In genomic region chr5:125408582-125409069, GRCh38 we compare ENCODE assay signal across 9 cellular contexts.
DNase-seq lines count a peak whose midpoint lies in the region; ATAC-seq and TF ChIP-seq lines count a peak whose summit lies in the region.
"Had no signal": no experiment of that assay in that cellular context is flagged by ENCODE, and none has a peak within 500 bp of the region (broad histone marks: within the 10 kb centered on the region; RNA-seq: fewer than 3 reads in every experiment).

No MANE protein-coding gene starts in this region.

- H3K4me1 Mint-ChIP-seq in WTC11, result peaks cover 55% of the 10 kb centered on the region

- H3K27me3 Mint-ChIP-seq in WTC11 (ENCODE audit: low read depth), result no peaks in the 10 kb centered on the region

- H3K9me3 Mint-ChIP-seq in WTC11, result peaks cover 9% of the 10 kb centered on the region; the same call in 1 of the 2 replicates

- H4K20me1 ChIP-seq in Loucy (ENCODE audit: insufficient read depth, low read length, poor library complexity, severe bottlenecking), result no peaks in the 10 kb centered on the region

- no peak overlapping the region for H3K4me3 ChIP-seq in Loucy (ENCODE audit: low read length, poor library complexity, severe bottlenecking)

- CTCF ChIA-PET in WTC11 (lab: Charles Lee), result interaction anchor here (0.5 kb wide), 1 partner anchor 427 kb away, joined by 3 read pairs; no protein-coding TSS in a partner anchor

- POLR2A ChIA-PET in WTC11 (lab: Charles Lee), result no interaction called here

- ATAC-seq in GM21737 (IDR thresholded peaks at IDR 0.05; ENCODE audit: unreplicated experiment), result peak; percentile 39
- ATAC-seq in WTC11, result no peak

- in situ Hi-C loops in GM13976 (cut with MboI; ENCODE audit: low sequenced_read_pairs, unreplicated experiment), result loop anchor here (25.0 kb wide), 1 partner anchor 471 kb away; no protein-coding TSS in a partner anchor

- TF ChIP-seq CTCF in GM13976 (IDR thresholded peaks at IDR 0.05; ENCODE audit: borderline replicate concordance, control extremely low read depth, extremely low read depth, insufficient read depth, missing control alignments) (no peak), Loucy (conservative IDR thresholded peaks at IDR 0.05; ENCODE audit: low read length) (no peak), WTC11 (IDR thresholded peaks at IDR 0.05) (no peak)

- DNase-seq in GM13976 (ENCODE audit: low spot score), result peak; percentile 21
- peak; percentile 38 for DNase-seq in dedifferentiated amniotic fluid mesenchymal stem cell (ENCODE audit: extremely low spot score)
- peak; percentile 50 for DNase-seq in pons (ENCODE audit: low spot score)
- DNase-seq in D341Med (ENCODE audit: low spot score), result no peak
- DNase-seq in GM19238 (ENCODE audit: insufficient read length, low spot score), result no peak
- no peak for DNase-seq in WTC11 (ENCODE audit: low spot score)

- H3K4me2 ChIP-seq in Loucy (ENCODE audit: low read depth, low read length, poor library complexity, severe bottlenecking), result peak overlapping the region; percentile 47

- H2AFZ ChIP-seq in Loucy (ENCODE audit: low read length), result no peak overlapping the region
- H2AFZ ChIP-seq: parathyroid adenoma had no signal

- no peak overlapping the region for H3K9ac ChIP-seq in Loucy (ENCODE audit: low read depth, low read length, poor library complexity, severe bottlenecking)
- H3K9ac ChIP-seq: parathyroid adenoma had no signal

- no peaks in the 10 kb centered on the region for H3K9me2 ChIP-seq in Loucy (replicated peaks; ENCODE audit: low read depth, low read length)

- peaks cover 10% of the 10 kb centered on the region for H3K4me1 ChIP-seq in Loucy (ENCODE audit: insufficient read depth, low read length, poor library complexity, severe bottlenecking)

- H3K36me3 Mint-ChIP-seq in WTC11, result 0 out of 2 replicates have a peak, but pooled peaks cover 3% of the 10 kb centered on the region

- H3K4me3 Mint-ChIP-seq in WTC11, result no peak overlapping the region

- H3F3A ChIP-seq in Loucy (ENCODE audit: low read depth), result no peaks in the 10 kb centered on the region

- H3K27ac Mint-ChIP-seq in WTC11, result no peak overlapping the region

- H3K36me3 ChIP-seq in Loucy (ENCODE audit: insufficient read depth, low read length), result no peaks in the 10 kb centered on the region

- H3K9me3 ChIP-seq in Loucy (ENCODE audit: insufficient read depth, low read depth, low read length), result no peaks in the 10 kb centered on the region

- H3K27me3 ChIP-seq in Loucy (ENCODE audit: insufficient read depth, low read length, poor library complexity, severe bottlenecking), result no peaks in the 10 kb centered on the region

- H3K79me2 ChIP-seq in Loucy (ENCODE audit: insufficient read depth, low read length), result no peaks in the 10 kb centered on the region
- H3K79me2 ChIP-seq: parathyroid adenoma had no signal

TF ChIP-seq in WTC11, 78 proteins besides CTCF, POLR2A, EP300 and RAD21:
- TF ChIP-seq, protein P1, sequence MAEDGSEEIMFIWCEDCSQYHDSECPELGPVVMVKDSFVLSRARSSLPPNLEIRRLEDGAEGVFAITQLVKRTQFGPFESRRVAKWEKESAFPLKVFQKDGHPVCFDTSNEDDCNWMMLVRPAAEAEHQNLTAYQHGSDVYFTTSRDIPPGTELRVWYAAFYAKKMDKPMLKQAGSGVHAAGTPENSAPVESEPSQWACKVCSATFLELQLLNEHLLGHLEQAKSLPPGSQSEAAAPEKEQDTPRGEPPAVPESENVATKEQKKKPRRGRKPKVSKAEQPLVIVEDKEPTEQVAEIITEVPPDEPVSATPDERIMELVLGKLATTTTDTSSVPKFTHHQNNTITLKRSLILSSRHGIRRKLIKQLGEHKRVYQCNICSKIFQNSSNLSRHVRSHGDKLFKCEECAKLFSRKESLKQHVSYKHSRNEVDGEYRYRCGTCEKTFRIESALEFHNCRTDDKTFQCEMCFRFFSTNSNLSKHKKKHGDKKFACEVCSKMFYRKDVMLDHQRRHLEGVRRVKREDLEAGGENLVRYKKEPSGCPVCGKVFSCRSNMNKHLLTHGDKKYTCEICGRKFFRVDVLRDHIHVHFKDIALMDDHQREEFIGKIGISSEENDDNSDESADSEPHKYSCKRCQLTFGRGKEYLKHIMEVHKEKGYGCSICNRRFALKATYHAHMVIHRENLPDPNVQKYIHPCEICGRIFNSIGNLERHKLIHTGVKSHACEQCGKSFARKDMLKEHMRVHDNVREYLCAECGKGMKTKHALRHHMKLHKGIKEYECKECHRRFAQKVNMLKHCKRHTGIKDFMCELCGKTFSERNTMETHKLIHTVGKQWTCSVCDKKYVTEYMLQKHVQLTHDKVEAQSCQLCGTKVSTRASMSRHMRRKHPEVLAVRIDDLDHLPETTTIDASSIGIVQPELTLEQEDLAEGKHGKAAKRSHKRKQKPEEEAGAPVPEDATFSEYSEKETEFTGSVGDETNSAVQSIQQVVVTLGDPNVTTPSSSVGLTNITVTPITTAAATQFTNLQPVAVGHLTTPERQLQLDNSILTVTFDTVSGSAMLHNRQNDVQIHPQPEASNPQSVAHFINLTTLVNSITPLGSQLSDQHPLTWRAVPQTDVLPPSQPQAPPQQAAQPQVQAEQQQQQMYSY (CRISPR knock-in tag; IDR thresholded peaks at IDR 0.05), result no peak
- TF ChIP-seq KAT7 (CRISPR knock-in tag; IDR thresholded peaks at IDR 0.05; ENCODE audit: borderline replicate concordance), result no peak

Comparison
In these comparisons a context has a peak if more than half of its experiments do, and no peak if none do; other contexts are left out.
1. DNase-seq: peak in GM13976 (single experiment), dedifferentiated amniotic fluid mesenchymal stem cell (single experiment) and pons (single experiment); none in D341Med (single experiment), GM19238 (single experiment) and WTC11 (single experiment).